In genomic region chr12:24418157-24418556, GRCh38 we compare ENCODE assay signal across 20 cellular contexts.
"Had no signal": no experiment of that assay in that cellular context is flagged by ENCODE, and none has a peak within 500 bp of the region (broad histone marks: within the 10 kb centered on the region; RNA-seq: fewer than 3 reads in every experiment).

No MANE protein-coding gene starts in this region.

- H3K27ac ChIP-seq: esophagus squamous epithelium, left ventricle myocardium inferior, suprapubic skin, upper lobe of left lung had no signal

- H3K27ac Mint-ChIP-seq: activated CD4-positive, alpha-beta T cell treated with anti-CD3 and anti-CD28 coated beads, Interleukin-2, amount 10 ng/mL, durations not matched to agents 24 days and 14 days; activated CD8-positive, alpha-beta T cell treated with anti-CD3 and anti-CD28 coated beads for 36 hours; activated naive CD4-positive, alpha-beta T cell treated with anti-CD3 and anti-CD28 coated beads for 36 hours; activated T-helper 17 cell treated with anti-CD3 and anti-CD28 coated beads, Interleukin-2, amount 50 U/mL, for 72 hours; progenitor cell of endocrine pancreas had no signal

- H3K27me3 Mint-ChIP-seq: activated CD4-positive, alpha-beta T cell treated with anti-CD3 and anti-CD28 coated beads, Interleukin-2, amount 10 ng/mL, durations not matched to agents 24 days and 14 days; activated T-helper 17 cell treated with anti-CD3 and anti-CD28 coated beads, Interleukin-2, amount 50 U/mL, for 72 hours; naive B cell; progenitor cell of endocrine pancreas had no signal

- H3K9me3 ChIP-seq: esophagus squamous epithelium, suprapubic skin, upper lobe of left lung had no signal

- ATAC-seq: activated CD8-positive, alpha-beta T cell treated with anti-CD3 and anti-CD28 coated beads for 36 hours; activated T-helper 17 cell treated with anti-CD3 and anti-CD28 coated beads, Interleukin-2, amount 50 U/mL, for 72 hours; SK-N-SH treated with all-trans-retinoic acid at 6 μM for 48 hours; stimulated activated naive CD8-positive, alpha-beta T cell treated with anti-CD3 and anti-CD28 coated beads, Interleukin-15, Interleukin-2, amounts not matched to agents 100 U/mL and 50 U/mL, for 24 hours had no signal

- H3K27me3 ChIP-seq: esophagus squamous epithelium, suprapubic skin, upper lobe of left lung had no signal

- H3K4me3 ChIP-seq: esophagus squamous epithelium, left ventricle myocardium inferior, suprapubic skin, upper lobe of left lung had no signal

- H3K4me3 Mint-ChIP-seq: activated CD4-positive, alpha-beta T cell treated with anti-CD3 and anti-CD28 coated beads, Interleukin-2, amount 10 ng/mL, durations not matched to agents 24 days and 14 days; activated CD8-positive, alpha-beta T cell treated with anti-CD3 and anti-CD28 coated beads for 36 hours; activated naive CD4-positive, alpha-beta T cell treated with anti-CD3 and anti-CD28 coated beads for 36 hours; activated T-helper 17 cell treated with anti-CD3 and anti-CD28 coated beads, Interleukin-2, amount 50 U/mL, for 72 hours; naive B cell; neural crest cell had no signal

- H3K36me3 Mint-ChIP-seq: naive B cell had no signal

- DNase-seq: activated CD4-positive, alpha-beta T cell treated with anti-CD3 and anti-CD28 coated beads, Interleukin-2, amount 10 ng/mL, durations not matched to agents 24 days and 14 days; activated CD8-positive, alpha-beta T cell treated with anti-CD3 and anti-CD28 coated beads for 36 hours; activated naive CD4-positive, alpha-beta T cell treated with anti-CD3 and anti-CD28 coated beads for 36 hours; activated T-cell treated with anti-CD3 and anti-CD28 coated beads, Interleukin-2, amount 50 U/mL, for 1 hour; anterior cingulate cortex; dermis blood vessel endothelial cell; effector memory CD4-positive, alpha-beta T cell; esophagus squamous epithelium; head of caudate nucleus; left ventricle myocardium inferior; mammary epithelial cell; naive B cell; stimulated activated CD4-positive, alpha-beta T cell treated with anti-CD3 and anti-CD28 coated beads, Interleukin-2, amount 100 ng/mL, for 24 hours; stimulated activated naive CD8-positive, alpha-beta T cell treated with anti-CD3 and anti-CD28 coated beads, Interleukin-15, Interleukin-2, amounts not matched to agents 100 U/mL and 50 U/mL, for 24 hours; upper lobe of left lung had no signal

- H3K36me3 ChIP-seq: esophagus squamous epithelium, left ventricle myocardium inferior, suprapubic skin, upper lobe of left lung had no signal

- H3K4me1 Mint-ChIP-seq: activated CD4-positive, alpha-beta T cell treated with anti-CD3 and anti-CD28 coated beads, Interleukin-2, amount 10 ng/mL, durations not matched to agents 24 days and 14 days; activated T-helper 17 cell treated with anti-CD3 and anti-CD28 coated beads, Interleukin-2, amount 50 U/mL, for 72 hours had no signal

- H3K4me1 ChIP-seq: esophagus squamous epithelium, left ventricle myocardium inferior, suprapubic skin, upper lobe of left lung had no signal
